Comparison of ENCODE assay signal across 17 cellular contexts in the genomic region with DNA sequence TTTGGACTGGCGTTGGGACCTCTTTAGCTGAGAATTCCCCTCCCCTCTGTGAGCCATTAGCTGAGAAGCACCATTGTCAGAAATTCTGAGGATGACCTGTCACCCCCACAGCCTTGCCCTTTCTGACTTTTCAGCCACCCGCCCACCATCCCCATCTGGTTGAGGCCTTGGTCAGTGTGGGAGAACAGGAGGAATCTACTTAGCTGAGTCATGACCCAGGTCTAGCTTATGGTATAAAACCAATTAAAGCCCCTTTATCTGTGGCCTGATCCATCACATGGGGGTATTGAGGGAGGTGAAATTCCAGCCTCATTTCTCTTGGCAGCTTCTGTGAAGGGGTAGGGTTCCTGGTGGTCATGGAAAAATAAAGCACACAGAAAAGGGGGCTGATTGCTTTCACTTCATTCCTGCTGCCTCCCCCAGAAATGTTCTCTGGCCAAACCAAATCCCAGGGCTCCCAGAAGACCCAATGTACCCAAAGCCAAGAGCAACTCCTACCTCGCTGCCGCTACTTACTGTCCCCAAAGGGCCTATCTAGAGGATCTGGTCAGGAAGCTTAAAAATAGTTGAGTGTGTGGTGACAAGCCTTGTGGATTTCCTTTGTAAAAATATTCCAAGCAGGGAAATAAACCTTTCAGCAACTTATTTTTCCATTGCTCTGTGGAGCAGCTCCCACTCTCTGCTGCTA.
DNase-seq lines count a peak whose midpoint lies in the region; ATAC-seq and TF ChIP-seq lines count a peak whose summit lies in the region.
"Had no signal": no experiment of that assay in that cellular context is flagged by ENCODE, and none has a peak within 500 bp of the region (broad histone marks: within the 10 kb centered on the region; RNA-seq: fewer than 3 reads in every experiment).

No MANE protein-coding gene starts in this region.

- H3K27me3 ChIP-seq in SJSA1 (replicated peaks): no peaks in the 10 kb centered on the region
- H3K27me3 ChIP-seq in mesenchymal stem cell (ENCODE audit: control insufficient read depth in 1 of 2, insufficient read depth in 1 of 2, low read length in 2 of 2): no peaks in the 10 kb centered on the region
- H3K27me3 ChIP-seq in thoracic aorta (replicated peaks; ENCODE audit: insufficient read depth): no peaks in the 10 kb centered on the region

- no peak overlapping the region for H3K9ac ChIP-seq in mesenchymal stem cell (ENCODE audit: low read length)

- no peak overlapping the region for H4K91ac ChIP-seq in mesenchymal stem cell (ENCODE audit: low read length)

- H3K4me1 ChIP-seq in SJSA1 (replicated peaks): peaks cover 38% of the 10 kb centered on the region
- H3K4me1 ChIP-seq in mesenchymal stem cell (ENCODE audit: control insufficient read depth, insufficient read depth, low read depth, low read length): peaks cover 7% of the 10 kb centered on the region
- H3K4me1 ChIP-seq in thoracic aorta (ENCODE audit: control insufficient read depth in 1 of 2, low read depth in 2 of 2): peaks cover 20 to 29% of the 10 kb centered on the region in 2 donors

- H3K27ac ChIP-seq in SJSA1 (peak overlapping the region; percentile 26), mesenchymal stem cell (ENCODE audit: low read length, poor library complexity, severe bottlenecking) (no peak overlapping the region), thoracic aorta (peak overlapping the region; percentile 9 to 49)
- H3K27ac ChIP-seq: RWPE1 had no signal

- no peak overlapping the region for H2BK5ac ChIP-seq in mesenchymal stem cell (ENCODE audit: low read depth, low read length, poor library complexity, severe bottlenecking)

- no peak overlapping the region for H3K14ac ChIP-seq in mesenchymal stem cell (ENCODE audit: low read length in 2 of 2)

- H3K36me3 ChIP-seq in SJSA1: no peaks in the 10 kb centered on the region
- no peaks in the 10 kb centered on the region for H3K36me3 ChIP-seq in mesenchymal stem cell (ENCODE audit: control insufficient read depth in 1 of 2, insufficient read depth in 2 of 2, low read depth in 1 of 2, low read length in 2 of 2)
- H3K36me3 ChIP-seq in thoracic aorta: no peaks in the 10 kb centered on the region

- peak; percentile 31 for DNase-seq in ELR (ENCODE audit: low read depth)
- peak; percentile 34 to 42 for DNase-seq in SJSA1 (ENCODE audit: low read depth in 1 of 2, low spot score in 2 of 2)
- peak; percentile 3 for DNase-seq in mesenchymal stem cell
- no peak for DNase-seq in thoracic aorta (ENCODE audit: low spot score)
- no peak for DNase-seq in NCI-H446 treated with DMSO at 0.1 percent for 48 hours (lab: John Stamatoyannopoulos, UW)
- DNase-seq in HuH-7 (ENCODE audit: low spot score): no peak
- DNase-seq: activated CD4-positive, alpha-beta T cell treated with anti-CD3 and anti-CD28 coated beads for 48 hours; activated naive CD8-positive, alpha-beta T cell treated with anti-CD3 and anti-CD28 coated beads, Interleukin-2, amount 10 ng/mL, durations not matched to agents 7 days and 5 days; dermis blood vessel endothelial cell; foreskin melanocyte; kidney glomerular epithelial cell; midbrain; NCI-H1694; retina had no signal

- H3K9me3 ChIP-seq in SJSA1 (replicated peaks): no peaks in the 10 kb centered on the region; the same call in 1 of the 2 replicates
- H3K9me3 ChIP-seq in mesenchymal stem cell (ENCODE audit: control insufficient read depth, low read length): no peaks in the 10 kb centered on the region
- no peaks in the 10 kb centered on the region for H3K9me3 ChIP-seq in thoracic aorta

- 54% methylated on average over 3 of the region's 4 CpGs for WGBS in mesenchymal stem cell

- H2AFZ ChIP-seq in mesenchymal stem cell (ENCODE audit: low read depth, low read length): no peak overlapping the region

- H2BK15ac ChIP-seq in mesenchymal stem cell (ENCODE audit: low read depth, poor library complexity, severe bottlenecking): no peak overlapping the region

- no peak overlapping the region for H3K4ac ChIP-seq in mesenchymal stem cell (ENCODE audit: low read depth in 1 of 2, low read length in 2 of 2)

- H3K23ac ChIP-seq in mesenchymal stem cell (ENCODE audit: low read length in 2 of 2): no peak overlapping the region

- H4K8ac ChIP-seq in mesenchymal stem cell (ENCODE audit: low read length): no peak overlapping the region

- no peaks in the 10 kb centered on the region for H3K79me1 ChIP-seq in mesenchymal stem cell (replicated peaks; ENCODE audit: low read length, poor library complexity, severe bottlenecking)

- no peak for TF ChIP-seq CTCF in thoracic aorta (IDR thresholded peaks at IDR 0.05)

- H3K18ac ChIP-seq in mesenchymal stem cell (ENCODE audit: low read depth in 1 of 2, low read length in 2 of 2): peak overlapping the region; percentile 25 to 26

- H2AK5ac ChIP-seq in mesenchymal stem cell (ENCODE audit: low read length, severe bottlenecking): no peak overlapping the region

- ATAC-seq in thoracic aorta (ENCODE audit: insufficient number of reproducible peaks, low FRiP score, low read depth): peak; percentile 18
- no peak for ATAC-seq in HG03280 (IDR thresholded peaks at IDR 0.05; ENCODE audit: unreplicated experiment)
- ATAC-seq: stimulated activated effector memory CD8-positive, alpha-beta T cell treated with anti-CD3 and anti-CD28 coated beads, Interleukin-12 subunit alpha, Interleukin-12 subunit beta, amount 100 ng/mL, for 72 hours had no signal

- no peak overlapping the region for H3K4me2 ChIP-seq in mesenchymal stem cell (ENCODE audit: low read length, poor library complexity, severe bottlenecking)

- H3K4me3 ChIP-seq in SJSA1: no peak overlapping the region
- H3K4me3 ChIP-seq in mesenchymal stem cell (ENCODE audit: insufficient read depth in 1 of 2, low read depth in 1 of 2, low read length in 2 of 2): no peak overlapping the region
- no peak overlapping the region for H3K4me3 ChIP-seq in thoracic aorta

- H2BK120ac ChIP-seq in mesenchymal stem cell (ENCODE audit: low read depth, low read length): no peak overlapping the region

- no peak overlapping the region for H2BK12ac ChIP-seq in mesenchymal stem cell (ENCODE audit: low read length in 2 of 2)

Comparison
In these comparisons a context has a peak if more than half of its experiments do, and no peak if none do; other contexts are left out.
1. DNase-seq: peak in ELR (single experiment), SJSA1 (2 of 2) and mesenchymal stem cell (single experiment); none in thoracic aorta (single experiment), NCI-H446 treated with DMSO at 0.1 percent for 48 hours (single experiment) and HuH-7 (single experiment).